Comparison of ENCODE assay signal across 25 cellular contexts in genomic region chr14:100872641-100873071, GRCh38. TPM values are rescaled to one million over a fixed set of nuclear protein-coding genes. Genes with fewer than 3 reads are reported as not detected.
DNase-seq lines count a peak whose midpoint lies in the region; ATAC-seq and TF ChIP-seq lines count a peak whose summit lies in the region.
"Had no signal": no experiment of that assay in that cellular context is flagged by ENCODE, and none has a peak within 500 bp of the region (broad histone marks: within the 10 kb centered on the region; RNA-seq: fewer than 3 reads in every experiment).

No MANE protein-coding gene starts in this region.

- peaks cover 2% of the 10 kb centered on the region for H3K4me1 Mint-ChIP-seq in endodermal cell
- H3K4me1 Mint-ChIP-seq in activated T-cell treated with anti-CD3 and anti-CD28 coated beads, Interleukin-2, amount 50 U/mL, for 72 hours (ENCODE audit: low read depth): peaks cover 13% of the 10 kb centered on the region
- H3K4me1 Mint-ChIP-seq: activated CD4-positive, alpha-beta T cell treated with anti-CD3 and anti-CD28 coated beads, Interleukin-2, amount 10 ng/mL, durations not matched to agents 7 days and 5 days had no signal

- no peak overlapping the region for H4K5ac ChIP-seq in IMR-90 (ENCODE audit: low read depth, low read length)

- H2AFZ ChIP-seq in IMR-90 (replicated peaks; ENCODE audit: low read length, poor library complexity): no peak overlapping the region

- H3K56ac ChIP-seq in IMR-90 (ENCODE audit: extremely low read depth, insufficient read depth, low read length): no peak overlapping the region

- no peak for TF ChIP-seq CTCF in IMR-90 (conservative IDR thresholded peaks at IDR 0.05; ENCODE audit: low read depth, low read length)
- no peak for TF ChIP-seq CTCF in astrocyte of the spinal cord (IDR thresholded peaks at IDR 0.05; ENCODE audit: low read depth, low read length)
- no peak for TF ChIP-seq CTCF in spleen (IDR thresholded peaks at IDR 0.05 in 8 of 11, conservative IDR thresholded peaks at IDR 0.05 in 3 of 11)
- no peak for TF ChIP-seq CTCF in endodermal cell (conservative IDR thresholded peaks at IDR 0.05)

- no peak for TF ChIP-seq RAD21 in IMR-90 (IDR thresholded peaks at IDR 0.05; ENCODE audit: low read length)

- no peak overlapping the region for H2AK5ac ChIP-seq in IMR-90 (ENCODE audit: low read depth, low read length)

- no peak overlapping the region for H3K4me3 Mint-ChIP-seq in endodermal cell
- no peak overlapping the region for H3K4me3 Mint-ChIP-seq in activated T-cell treated with anti-CD3 and anti-CD28 coated beads, Interleukin-2, amount 50 U/mL, for 72 hours
- H3K4me3 Mint-ChIP-seq: activated CD4-positive, alpha-beta T cell treated with anti-CD3 and anti-CD28 coated beads, Interleukin-2, amount 10 ng/mL, durations not matched to agents 7 days and 5 days; IgD-negative memory B cell; natural killer cell had no signal

- no peak overlapping the region for H3K14ac ChIP-seq in IMR-90 (replicated peaks; ENCODE audit: low read depth, low read length)

- H2BK15ac ChIP-seq in IMR-90 (ENCODE audit: low read depth, low read length): no peak overlapping the region

- H3K4me1 ChIP-seq in IMR-90 (ENCODE audit: control insufficient read depth, insufficient read depth, low read length): no peaks in the 10 kb centered on the region
- H3K4me1 ChIP-seq in spleen: no peaks in the 10 kb centered on the region
- H3K4me1 ChIP-seq in endodermal cell (ENCODE audit: control insufficient read depth, insufficient read depth, low read length): no peaks in the 10 kb centered on the region
- H3K4me1 ChIP-seq: gastroesophageal sphincter, psoas muscle had no signal

- dilution Hi-C loops in IMR-90 (cut with HindIII; ENCODE audit: low sequenced_read_pairs, unreplicated experiment): no loop called here

- H3K4me2 ChIP-seq in IMR-90 (ENCODE audit: low read depth, low read length): no peak overlapping the region
- H3K4me2 ChIP-seq: smooth muscle cell had no signal

- in situ Hi-C loops in IMR-90 (cut with MboI; ENCODE audit: low sequenced_read_pairs): no loop called here
- in situ Hi-C loops in astrocyte of the spinal cord (cut with HindIII; ENCODE audit: low sequenced_read_pairs): no loop called here

- H3K18ac ChIP-seq in IMR-90 (ENCODE audit: low read depth, low read length): no peak overlapping the region

- peaks cover 12% of the 10 kb centered on the region; the same call in 1 of the 2 replicates for H3K9me1 ChIP-seq in IMR-90 (ENCODE audit: insufficient read depth, low read length)

- H3K27ac ChIP-seq in IMR-90 (ENCODE audit: insufficient read depth, low read length) (no peak overlapping the region), spleen (no peak overlapping the region), endodermal cell (ENCODE audit: low read depth, low read length) (no peak overlapping the region)
- H3K27ac ChIP-seq: gastroesophageal sphincter, psoas muscle, RWPE1 had no signal

- no peak overlapping the region for H2BK5ac ChIP-seq in IMR-90 (ENCODE audit: low read depth, low read length, poor library complexity, severe bottlenecking)

- POLR2A ChIA-PET in IMR-90 (lab: Charles Lee; ENCODE audit: unreplicated experiment): no interaction called here

- 83% methylated on average over 10 of the region's 12 CpGs; no CpG with 5 or more reads in 1 of the 2 experiments for WGBS in IMR-90 (ENCODE audit: extremely low coverage in 2 of 2, insufficient read length in 1 of 2), 2 experiments
- 82 to 86% (median 85%) methylated on average over 12 of the region's 12 CpGs for WGBS in spleen, 5 donors
- WGBS in endodermal cell (ENCODE audit: insufficient coverage in 1 of 2, insufficient read length in 1 of 2), 2 experiments: 89 to 92% methylated on average over 11 to 12 of the region's 12 CpGs

- H2BK120ac ChIP-seq in IMR-90 (ENCODE audit: low read depth, low read length): no peak overlapping the region

- peaks cover 79% of the 10 kb centered on the region for H4K20me1 ChIP-seq in IMR-90 (ENCODE audit: insufficient read depth, low read length)

- H3K36me3 ChIP-seq in IMR-90 (ENCODE audit: control insufficient read depth, insufficient read depth, low read length) (peaks cover 42% of the 10 kb centered on the region), spleen (no peaks in the 10 kb centered on the region), endodermal cell (ENCODE audit: control insufficient read depth, insufficient read depth, low read length) (no peaks in the 10 kb centered on the region)
- H3K36me3 ChIP-seq: gastroesophageal sphincter had no signal

- H3K9me3 Mint-ChIP-seq in endodermal cell: peaks cover 7% of the 10 kb centered on the region
- no peaks in the 10 kb centered on the region for H3K9me3 Mint-ChIP-seq in activated T-cell treated with anti-CD3 and anti-CD28 coated beads, Interleukin-2, amount 50 U/mL, for 72 hours
- H3K9me3 Mint-ChIP-seq: activated CD4-positive, alpha-beta T cell treated with anti-CD3 and anti-CD28 coated beads, Interleukin-2, amount 10 ng/mL, durations not matched to agents 7 days and 5 days; natural killer cell had no signal

- no peak overlapping the region for H3K9ac ChIP-seq in IMR-90 (ENCODE audit: low read depth, low read length)
- no peak overlapping the region for H3K9ac ChIP-seq in endodermal cell (ENCODE audit: extremely low read depth, low read length, poor library complexity, severe bottlenecking)

- intact Hi-C loops in IMR-90 (cut with micrococcal nuclease): no loop called here
- intact Hi-C loops in spleen (cut with DNase I; ENCODE audit: low total_unique reads): no loop called here

- no peaks in the 10 kb centered on the region for H3K36me3 Mint-ChIP-seq in endodermal cell (ENCODE audit: low read depth)
- no peaks in the 10 kb centered on the region for H3K36me3 Mint-ChIP-seq in activated T-cell treated with anti-CD3 and anti-CD28 coated beads, Interleukin-2, amount 50 U/mL, for 72 hours (ENCODE audit: insufficient read depth in 2 of 2)
- H3K36me3 Mint-ChIP-seq: natural killer cell had no signal

- H2BK20ac ChIP-seq in IMR-90 (ENCODE audit: low read depth, low read length): no peak overlapping the region

- H3K79me1 ChIP-seq in IMR-90 (ENCODE audit: low read depth in 1 of 2, low read length in 2 of 2): peaks cover 11 to 49% of the 10 kb centered on the region in 2 experiments; a peak in 3 of 4 replicates

- CTCF ChIA-PET in IMR-90 (lab: Yijun Ruan, JAX): interaction anchor here (0.7 kb wide), 1 partner anchor 47 kb away, joined by 3 read pairs; no protein-coding TSS in a partner anchor

- H3K9me3 ChIP-seq in IMR-90 (ENCODE audit: control insufficient read depth, insufficient read depth, low read length) (no peaks in the 10 kb centered on the region), spleen (no peaks in the 10 kb centered on the region), endodermal cell (ENCODE audit: control insufficient read depth, low read length) (no peaks in the 10 kb centered on the region)
- H3K9me3 ChIP-seq: gastroesophageal sphincter, psoas muscle had no signal

- H3K27me3 Mint-ChIP-seq in endodermal cell (ENCODE audit: insufficient read depth): peaks cover 16% of the 10 kb centered on the region
- H3K27me3 Mint-ChIP-seq in activated T-cell treated with anti-CD3 and anti-CD28 coated beads, Interleukin-2, amount 50 U/mL, for 72 hours (ENCODE audit: low read depth): no peaks in the 10 kb centered on the region
- H3K27me3 Mint-ChIP-seq: activated CD4-positive, alpha-beta T cell treated with anti-CD3 and anti-CD28 coated beads, Interleukin-2, amount 10 ng/mL, durations not matched to agents 7 days and 5 days; IgD-negative memory B cell had no signal

- BruUV-seq in IMR-90 (replicated peaks; lab: Mats Ljungman, UMichigan): no TSS peak

- H4K91ac ChIP-seq in IMR-90 (ENCODE audit: insufficient read depth, low read depth, low read length): no peak overlapping the region

- no peak overlapping the region for H2AK9ac ChIP-seq in IMR-90 (replicated peaks; ENCODE audit: low read depth, low read length, poor library complexity)

- no peak for DNase-seq in IMR-90
- peak; percentile 15 for DNase-seq in astrocyte of the spinal cord (ENCODE audit: low read depth, low spot score)
- peak; percentile 60 for DNase-seq in left kidney (ENCODE audit: low read depth, low spot score)
- peak; percentile 59 for DNase-seq in spleen
- no peak for DNase-seq in endodermal cell
- no peak for DNase-seq in AML-193 (lab: John Stamatoyannopoulos, UW)
- no peak for DNase-seq in activated T-cell treated with anti-CD3 and anti-CD28 coated beads, Interleukin-2, amount 50 U/mL, for 72 hours
- DNase-seq: activated CD4-positive, alpha-beta T cell treated with anti-CD3 and anti-CD28 coated beads, Interleukin-2, amount 10 ng/mL, durations not matched to agents 7 days and 5 days; activated gamma-delta T cell treated with Interleukin-2 at 50 U/mL for 16 hours; COR-L47; DMS79 treated with DMSO at 0.1 percent for 48 hours; kidney glomerular epithelial cell; natural killer cell; NCI-H1436 treated with DMSO at 0.1 percent for 48 hours; NCI-H2171; NCI-H526; stimulated activated CD4-positive, alpha-beta T cell treated with anti-CD3 and anti-CD28 coated beads, Interleukin-4, amount 100 ng/mL, for 1 hour had no signal

- H3K4ac ChIP-seq in IMR-90 (ENCODE audit: low read depth, low read length): no peak overlapping the region

- TF ChIP-seq POLR2A in IMR-90 (IDR thresholded peaks at IDR 0.05; ENCODE audit: low read depth, low read length) (no peak), spleen (IDR thresholded peaks at IDR 0.05) (no peak)

- H3K4me3 ChIP-seq in IMR-90 (ENCODE audit: insufficient read depth, low read depth, low read length): no peak overlapping the region
- H3K4me3 ChIP-seq in astrocyte of the spinal cord (ENCODE audit: low read depth, low read length): no peak overlapping the region
- H3K4me3 ChIP-seq in spleen: no peak overlapping the region
- no peak overlapping the region for H3K4me3 ChIP-seq in endodermal cell (ENCODE audit: low read length)
- H3K4me3 ChIP-seq: gastroesophageal sphincter, psoas muscle, smooth muscle cell had no signal

- H4K8ac ChIP-seq in IMR-90 (ENCODE audit: low read depth in 2 of 2, low read length in 2 of 2): no peak overlapping the region

- H3K23ac ChIP-seq in IMR-90 (ENCODE audit: low read depth, low read length): no peak overlapping the region

- H3K27me3 ChIP-seq in IMR-90 (ENCODE audit: control insufficient read depth, insufficient read depth, low read length) (no peaks in the 10 kb centered on the region), spleen (replicated peaks in 1 of 7) (peaks cover 0 to 15% (median 0%) of the 10 kb centered on the region in 7 donors), endodermal cell (ENCODE audit: control insufficient read depth, insufficient read depth, low read length, poor library complexity, severe bottlenecking) (no peaks in the 10 kb centered on the region)

- H3K27ac Mint-ChIP-seq in endodermal cell: no peak overlapping the region
- H3K27ac Mint-ChIP-seq in activated T-cell treated with anti-CD3 and anti-CD28 coated beads, Interleukin-2, amount 50 U/mL, for 72 hours: no peak overlapping the region
- H3K27ac Mint-ChIP-seq: activated CD4-positive, alpha-beta T cell treated with anti-CD3 and anti-CD28 coated beads, Interleukin-2, amount 10 ng/mL, durations not matched to agents 7 days and 5 days had no signal

- ATAC-seq in IMR-90 (ENCODE audit: low read depth): peak; percentile 15
- no peak for ATAC-seq in GM21381 (IDR thresholded peaks at IDR 0.05; ENCODE audit: unreplicated experiment)
- no peak for ATAC-seq in activated T-cell treated with anti-CD3 and anti-CD28 coated beads, Interleukin-2, amount 50 U/mL, for 72 hours (replicated peaks in 1 of 2)
- ATAC-seq: gastroesophageal sphincter had no signal

RNA-seq across cellular contexts. Expression of gene RTL1, which starts 30.9 kb away (rescaled TPM):
- total RNA-seq in IMR-90 (2012; rRNA removed) (not detected in 2 replicates), spleen (not detected), endodermal cell (1 to 10 TPM in 1 of 2 donors, under 1 TPM in 1; 0.86 to 2.0 TPM)
- polyA plus RNA-seq in IMR-90 (2012; rRNA removed) (not detected in 2 replicates), spleen (under 1 TPM in 1 of 3 donors, not detected in 2; under 0.01 TPM)
- not detected in 2 replicates for polyA plus RNA-seq in IMR-90 (2012; cell fraction: cytosol; rRNA removed)
- not detected in 2 replicates for polyA plus RNA-seq in IMR-90 (2012; cell fraction: nucleus; rRNA removed; ENCODE audit: low replicate concordance)
- polyA plus RNA-seq in endodermal cell (2013, experiment 1 of 2): 0.78 TPM
- 0.87 TPM for polyA plus RNA-seq in endodermal cell (2013, experiment 2 of 2)
- not detected for total RNA-seq in activated T-cell treated with anti-CD3 and anti-CD28 coated beads, Interleukin-2, amount 50 U/mL, for 72 hours
- total RNA-seq: activated CD4-positive, alpha-beta T cell treated with anti-CD3 and anti-CD28 coated beads, Interleukin-2, amount 10 ng/mL, durations not matched to agents 7 days and 5 days; MCF 10A; natural killer cell; psoas muscle; subcutaneous adipose tissue had no signal
- polyA plus RNA-seq: IgD-negative memory B cell had no signal

RNA-seq across cellular contexts. Expression of gene MEG3, which starts 46.7 kb away (rescaled TPM):
- total RNA-seq in IMR-90 (2012; rRNA removed) (31.5 and 32.5 TPM in 2 replicates), spleen (100 to 1,000 TPM in 5 of 7 donors, 10 to 100 TPM in 2; 86.5 to 282 (median 174) TPM), endodermal cell (10 to 100 TPM in 1 of 2 donors, 1 to 10 TPM in 1; 5.3 to 15.3 TPM)
- polyA plus RNA-seq in IMR-90 (2012; rRNA removed) (518 and 556 TPM in 2 replicates), spleen (100 to 1,000 TPM in 2 of 3 donors, 10 to 100 TPM in 1; 86.6 to 763 (median 435) TPM)
- polyA plus RNA-seq in IMR-90 (2012; cell fraction: cytosol; rRNA removed): 53.8 and 53.9 TPM in 2 replicates
- polyA plus RNA-seq in IMR-90 (2012; cell fraction: nucleus; rRNA removed; ENCODE audit: low replicate concordance): 8,555 and 8,817 TPM in 2 replicates
- polyA plus RNA-seq in endodermal cell (2013, experiment 1 of 2): 5.6 TPM
- 2.9 TPM for polyA plus RNA-seq in endodermal cell (2013, experiment 2 of 2)
- not detected for total RNA-seq in activated T-cell treated with anti-CD3 and anti-CD28 coated beads, Interleukin-2, amount 50 U/mL, for 72 hours
- total RNA-seq: activated CD4-positive, alpha-beta T cell treated with anti-CD3 and anti-CD28 coated beads, Interleukin-2, amount 10 ng/mL, durations not matched to agents 7 days and 5 days; MCF 10A; smooth muscle cell had no signal
- polyA plus RNA-seq: IgD-negative memory B cell, smooth muscle cell had no signal

Comparison
In these comparisons a context has a peak if more than half of its experiments do, and no peak if none do; other contexts are left out.
1. DNase-seq: peak in astrocyte of the spinal cord (single experiment), left kidney (single experiment) and spleen (single experiment); none in IMR-90 (single experiment), endodermal cell (single experiment), AML-193 (0 of 2) and activated T-cell treated with anti-CD3 and anti-CD28 coated beads, Interleukin-2, amount 50 U/mL, for 72 hours (0 of 2).
2. RNA of gene MEG3, which starts 46.7 kb away (total RNA-seq): 86.5 to 282 TPM in spleen, 31.5 to 32.5 TPM in IMR-90 and 5.3 to 15.3 TPM in endodermal cell; not detected in activated T-cell treated with anti-CD3 and anti-CD28 coated beads, Interleukin-2, amount 50 U/mL, for 72 hours; every median in the first group is over 4 times any median in the second.